In the genomic region with DNA sequence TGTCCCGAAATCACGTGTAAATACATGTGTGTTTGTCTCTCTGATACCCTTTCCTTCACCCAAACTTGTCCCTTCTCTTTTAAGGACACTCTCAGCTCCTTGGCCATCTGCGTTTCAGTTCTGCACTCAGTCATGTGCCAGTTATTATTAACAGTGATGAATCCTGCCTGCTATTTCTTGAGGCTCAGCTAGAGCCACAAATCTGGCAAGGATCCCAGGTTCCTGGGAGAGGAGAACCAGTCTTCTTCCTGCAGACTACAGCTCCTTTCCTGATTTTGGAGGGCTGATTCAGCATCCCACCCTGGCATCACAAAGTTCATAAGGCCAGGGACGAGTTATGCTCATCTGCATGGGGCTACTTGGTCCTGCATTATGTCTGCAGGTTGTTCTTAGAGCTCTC, we compare ENCODE assay signal across 11 cellular contexts. TPM values are rescaled to one million over a fixed set of nuclear protein-coding genes. Genes with fewer than 3 reads are reported as not detected.
DNase-seq lines count a peak whose midpoint lies in the region; FAIRE-seq and TF ChIP-seq lines count a peak whose summit lies in the region.
"Had no signal": no experiment of that assay in that cellular context is flagged by ENCODE, and none has a peak within 500 bp of the region (broad histone marks: within the 10 kb centered on the region; RNA-seq: fewer than 3 reads in every experiment).

No MANE protein-coding gene starts in this region.

- H3K4me3 ChIP-seq in AG09309 (ENCODE audit: control insufficient read depth, low read depth, low read length) (no peak overlapping the region), MM.1S (ENCODE audit: low read length) (peak overlapping the region; percentile 43), coronary artery (peak overlapping the region; percentile 52)

- TF ChIP-seq CTCF in AG09309 (IDR thresholded peaks at IDR 0.05; ENCODE audit: control insufficient read depth, insufficient read depth, low read depth, low read length, missing control alignments) (no peak), MM.1S (IDR thresholded peaks at IDR 0.05; ENCODE audit: low read length) (no peak), coronary artery (IDR thresholded peaks at IDR 0.05) (no peak), D721Med (IDR thresholded peaks at IDR 0.05; ENCODE audit: insufficient read depth, missing control alignments) (no peak)

- peak overlapping the region; percentile 20 for H2AFZ ChIP-seq in MM.1S (ENCODE audit: low read length)

- peaks cover 38% of the 10 kb centered on the region for H3K4me1 ChIP-seq in MM.1S (ENCODE audit: low read length)

- H4K20me1 ChIP-seq in MM.1S (ENCODE audit: insufficient read depth, low read length), result no peaks in the 10 kb centered on the region

- H3K36me3 Mint-ChIP-seq in T-helper 2 cell treated with Interferon-gamma antibody and Interleukin-4, amounts not matched to agents 5 μg/mL and 100 μg/mL, for 36 hours (ENCODE audit: low read depth), result no peaks in the 10 kb centered on the region

- H3K9me3 Mint-ChIP-seq in T-helper 2 cell treated with Interferon-gamma antibody and Interleukin-4, amounts not matched to agents 5 μg/mL and 100 μg/mL, for 36 hours, result no peaks in the 10 kb centered on the region
- H3K9me3 Mint-ChIP-seq: activated B cell treated with CpG ODN at 0.5 μM for 24 hours; neural crest cell; stimulated activated naive CD8-positive, alpha-beta T cell treated with anti-CD3 and anti-CD28 coated beads, Interleukin-15, amount 100 ng/mL, for 72 hours had no signal

- H3K9me2 ChIP-seq in MM.1S (replicated peaks; ENCODE audit: insufficient read depth, low read length), result no peaks in the 10 kb centered on the region

- H3K27me3 ChIP-seq in MM.1S (replicated peaks; ENCODE audit: insufficient read depth, low read length), result no peaks in the 10 kb centered on the region

- H3K9ac ChIP-seq in MM.1S (ENCODE audit: low read length), result peak overlapping the region; percentile 29

- FAIRE-seq in D721Med (lab: Jason Lieb, UNC), result no peak

- peaks cover 61% of the 10 kb centered on the region for H3K79me2 ChIP-seq in MM.1S (ENCODE audit: low read length)

- H3K27ac Mint-ChIP-seq in T-helper 2 cell treated with Interferon-gamma antibody and Interleukin-4, amounts not matched to agents 5 μg/mL and 100 μg/mL, for 36 hours, result no peak overlapping the region
- H3K27ac Mint-ChIP-seq: activated B cell treated with CpG ODN at 0.5 μM for 24 hours; stimulated activated naive CD8-positive, alpha-beta T cell treated with anti-CD3 and anti-CD28 coated beads, Interleukin-15, amount 100 ng/mL, for 72 hours had no signal

- H3K9me3 ChIP-seq in MM.1S (replicated peaks; ENCODE audit: insufficient read depth, low read length), result no peaks in the 10 kb centered on the region

- peaks cover 2% of the 10 kb centered on the region for H3K4me1 Mint-ChIP-seq in T-helper 2 cell treated with Interferon-gamma antibody and Interleukin-4, amounts not matched to agents 5 μg/mL and 100 μg/mL, for 36 hours (ENCODE audit: low read depth)

- no peak overlapping the region for H3K4me3 Mint-ChIP-seq in T-helper 2 cell treated with Interferon-gamma antibody and Interleukin-4, amounts not matched to agents 5 μg/mL and 100 μg/mL, for 36 hours
- H3K4me3 Mint-ChIP-seq: activated B cell treated with CpG ODN at 0.5 μM for 24 hours; neural crest cell; stimulated activated naive CD8-positive, alpha-beta T cell treated with anti-CD3 and anti-CD28 coated beads, Interleukin-15, amount 100 ng/mL, for 72 hours had no signal

- peaks cover 46% of the 10 kb centered on the region for H3F3A ChIP-seq in MM.1S (ENCODE audit: insufficient read depth, low read length)

- H3K36me3 ChIP-seq in MM.1S (replicated peaks; ENCODE audit: insufficient read depth, low read length), result no peaks in the 10 kb centered on the region

- peaks cover 37% of the 10 kb centered on the region for H3K27me3 Mint-ChIP-seq in T-helper 2 cell treated with Interferon-gamma antibody and Interleukin-4, amounts not matched to agents 5 μg/mL and 100 μg/mL, for 36 hours (ENCODE audit: low read depth)

- peak overlapping the region; percentile 67 for H3K4me2 ChIP-seq in MM.1S (ENCODE audit: low read depth, low read length)

- DNase-seq in AG09309 (ENCODE audit: low read depth) (peak; percentile 34), MM.1S (peak; percentile 25), coronary artery (ENCODE audit: low spot score) (peak; percentile 80), myocyte (ENCODE audit: low read depth) (peak; percentile 98), D721Med (ENCODE audit: insufficient read length, low spot score) (no peak)
- no peak for DNase-seq in stimulated activated CD4-positive, alpha-beta T cell treated with anti-CD3 and anti-CD28 coated beads, Interleukin-12 subunit alpha, Interleukin-12 subunit beta, amount 100 ng/mL, for 4 hours
- DNase-seq in T-helper 2 cell treated with Interferon-gamma antibody and Interleukin-4, amounts not matched to agents 5 μg/mL and 100 μg/mL, for 36 hours (ENCODE audit: low spot score), result no peak
- DNase-seq in activated CD8-positive, alpha-beta memory T cell treated with anti-CD3 and anti-CD28 coated beads, Interleukin-2, amount 50 U/mL, for 48 hours, result no peak
- DNase-seq: activated B cell treated with CpG ODN at 0.5 μM for 24 hours; stimulated activated naive CD8-positive, alpha-beta T cell treated with anti-CD3 and anti-CD28 coated beads, Interleukin-15, amount 100 ng/mL, for 72 hours had no signal

- H3K27ac ChIP-seq in MM.1S (ENCODE audit: low read length) (peak overlapping the region; percentile 78), coronary artery (peak overlapping the region; percentile 84 to 95)

RNA-seq across cellular contexts. Expression of a gene that starts 5.6 kb away (rescaled TPM):
- total RNA-seq in myocyte, result 93.5 and 163 TPM in 2 replicates
- 41.9 TPM for polyA plus RNA-seq in myocyte (2012)
- total RNA-seq: activated B cell treated with CpG ODN at 0.5 μM for 24 hours had no signal

Comparison
In these comparisons a context has a peak if more than half of its experiments do, and no peak if none do; other contexts are left out.
1. DNase-seq: peak in AG09309 (single experiment), MM.1S (single experiment), coronary artery (single experiment) and myocyte (single experiment); none in stimulated activated CD4-positive, alpha-beta T cell treated with anti-CD3 and anti-CD28 coated beads, Interleukin-12 subunit alpha, Interleukin-12 subunit beta, amount 100 ng/mL, for 4 hours (single experiment), T-helper 2 cell treated with Interferon-gamma antibody and Interleukin-4, amounts not matched to agents 5 μg/mL and 100 μg/mL, for 36 hours (single experiment), activated CD8-positive, alpha-beta memory T cell treated with anti-CD3 and anti-CD28 coated beads, Interleukin-2, amount 50 U/mL, for 48 hours (single experiment) and D721Med (single experiment).